1 cellular context compared by ENCODE assay signal in the genomic region with DNA sequence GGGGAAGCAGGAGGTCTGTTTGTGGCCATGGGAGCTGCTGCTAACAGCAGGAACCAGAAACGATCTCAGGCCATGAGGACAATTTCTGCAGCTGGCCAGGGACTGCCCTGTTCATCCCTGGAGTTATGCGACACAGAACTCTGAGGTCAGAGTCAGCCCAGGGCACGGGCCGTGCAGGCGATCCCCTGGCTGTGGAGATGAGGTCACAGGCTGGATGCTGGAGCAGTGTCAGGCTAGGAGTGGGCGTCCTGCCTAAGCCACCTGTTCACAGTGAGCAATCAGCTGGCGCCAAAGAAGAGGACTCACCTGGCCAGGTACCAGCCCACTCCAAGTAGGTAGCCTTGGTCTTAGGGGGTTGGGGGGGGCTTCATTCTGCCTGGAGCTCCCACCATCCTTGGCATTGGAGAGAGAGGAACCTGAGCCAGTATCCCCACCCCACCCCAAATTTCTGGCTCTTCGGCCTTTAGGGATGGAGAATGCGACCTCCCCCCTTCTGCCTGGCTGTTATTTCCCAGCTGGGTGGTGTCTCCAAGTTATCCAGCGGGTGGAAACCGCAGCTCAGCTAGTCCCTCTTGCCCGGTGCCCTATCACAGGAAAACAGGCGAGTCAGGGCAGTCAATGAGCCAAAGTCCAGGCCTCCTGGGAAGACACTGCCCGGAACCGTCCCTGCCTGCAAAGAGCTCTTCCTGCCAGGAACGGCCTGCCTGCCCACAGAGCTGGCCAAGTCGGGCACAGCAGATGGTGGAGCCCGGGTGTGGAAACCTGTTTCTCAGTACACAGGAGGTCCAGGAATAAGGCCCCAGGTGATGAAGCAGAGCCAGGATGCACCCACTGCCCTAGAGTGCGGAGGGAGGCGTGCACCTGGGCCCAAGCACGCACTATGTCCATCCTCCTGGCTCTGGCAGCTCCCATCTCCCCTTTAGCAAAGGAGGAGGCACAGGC.
A peak's percentile ranks its signal among the peaks of the same experiment; 100 is the strongest.
TF ChIP-seq lines count a peak whose summit lies in the region.

No MANE protein-coding gene starts in this region.

TF ChIP-seq in HepG2, 621 proteins besides CTCF, POLR2A, EP300 and RAD21 (continued from another document and continues in another):
- TF ChIP-seq, protein P1, sequence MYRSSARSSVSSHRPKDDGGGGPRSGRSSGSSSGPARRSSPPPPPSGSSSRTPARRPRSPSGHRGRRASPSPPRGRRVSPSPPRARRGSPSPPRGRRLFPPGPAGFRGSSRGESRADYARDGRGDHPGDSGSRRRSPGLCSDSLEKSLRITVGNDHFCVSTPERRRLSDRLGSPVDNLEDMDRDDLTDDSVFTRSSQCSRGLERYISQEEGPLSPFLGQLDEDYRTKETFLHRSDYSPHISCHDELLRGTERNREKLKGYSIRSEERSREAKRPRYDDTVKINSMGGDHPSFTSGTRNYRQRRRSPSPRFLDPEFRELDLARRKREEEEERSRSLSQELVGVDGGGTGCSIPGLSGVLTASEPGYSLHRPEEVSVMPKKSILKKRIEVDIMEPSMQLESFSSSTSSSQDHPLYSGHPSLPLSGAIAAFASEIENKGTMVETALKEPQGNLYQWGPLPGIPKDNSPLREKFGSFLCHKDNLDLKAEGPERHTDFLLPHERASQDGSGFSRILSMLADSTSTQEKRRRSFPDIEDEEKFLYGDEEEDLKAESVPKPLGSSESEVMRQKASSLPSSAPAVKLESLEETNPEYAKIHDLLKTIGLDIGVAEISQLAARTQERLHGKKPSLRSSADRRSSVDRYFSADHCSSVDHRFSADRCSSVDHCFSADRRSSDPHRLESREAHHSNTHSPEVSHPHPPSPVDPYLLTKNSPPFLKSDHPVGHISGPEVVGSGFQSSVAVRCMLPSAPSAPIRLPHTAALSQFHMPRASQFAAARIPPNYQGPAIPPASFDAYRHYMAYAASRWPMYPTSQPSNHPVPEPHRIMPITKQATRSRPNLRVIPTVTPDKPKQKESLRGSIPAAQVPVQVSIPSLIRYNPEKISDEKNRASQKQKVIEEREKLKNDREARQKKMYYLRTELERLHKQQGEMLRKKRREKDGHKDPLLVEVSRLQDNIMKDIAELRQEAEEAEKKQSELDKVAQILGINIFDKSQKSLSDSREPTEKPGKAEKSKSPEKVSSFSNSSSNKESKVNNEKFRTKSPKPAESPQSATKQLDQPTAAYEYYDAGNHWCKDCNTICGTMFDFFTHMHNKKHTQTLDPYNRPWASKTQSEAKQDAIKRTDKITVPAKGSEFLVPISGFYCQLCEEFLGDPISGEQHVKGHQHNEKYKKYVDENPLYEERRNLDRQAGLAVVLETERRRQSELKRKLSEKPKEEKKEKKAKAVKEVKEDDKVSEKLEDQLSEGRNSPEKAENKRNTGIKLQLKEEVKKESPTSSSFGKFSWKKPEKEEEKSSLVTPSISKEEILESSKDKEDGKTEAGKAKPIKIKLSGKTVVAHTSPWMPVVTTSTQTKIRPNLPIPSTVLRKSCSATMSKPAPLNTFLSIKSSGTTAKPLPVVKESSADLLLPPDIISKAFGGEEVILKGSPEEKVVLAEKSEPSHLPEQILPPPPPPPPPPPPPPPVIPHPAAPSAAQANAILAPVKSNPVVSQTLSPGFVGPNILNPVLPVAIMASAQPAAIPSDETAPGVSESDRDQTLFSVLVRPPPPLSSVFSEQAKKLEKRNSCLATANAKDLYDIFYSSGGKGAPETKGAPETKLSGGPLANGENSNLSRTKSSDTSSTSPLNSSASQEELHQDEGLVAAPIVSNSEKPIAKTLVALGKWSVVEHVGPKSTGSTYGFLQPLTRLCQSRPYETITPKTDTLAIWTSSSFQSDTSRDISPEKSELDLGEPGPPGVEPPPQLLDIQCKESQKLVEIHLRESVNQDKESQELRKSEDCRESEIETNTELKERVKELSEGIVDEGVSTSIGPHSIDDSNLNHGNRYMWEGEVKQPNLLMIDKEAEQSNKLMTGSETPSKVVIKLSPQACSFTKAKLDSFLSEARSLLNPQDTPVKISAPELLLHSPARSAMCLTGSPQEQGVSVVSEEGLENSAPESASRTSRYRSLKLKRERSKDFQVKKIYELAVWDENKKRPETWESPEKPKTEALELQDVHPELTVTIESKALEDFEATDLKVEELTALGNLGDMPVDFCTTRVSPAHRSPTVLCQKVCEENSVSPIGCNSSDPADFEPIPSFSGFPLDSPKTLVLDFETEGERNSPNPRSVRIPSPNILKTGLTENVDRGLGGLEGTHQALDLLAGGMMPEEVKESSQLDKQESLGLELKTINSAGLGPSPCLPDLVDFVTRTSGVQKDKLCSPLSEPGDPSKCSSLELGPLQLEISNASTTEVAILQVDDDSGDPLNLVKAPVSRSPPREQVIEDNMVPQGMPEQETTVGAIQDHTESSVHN (CRISPR knock-in tag; IDR thresholded peaks at IDR 0.05), result peak; percentile 21; the same call in 1 of the 2 replicates
- TF ChIP-seq, protein P2, sequence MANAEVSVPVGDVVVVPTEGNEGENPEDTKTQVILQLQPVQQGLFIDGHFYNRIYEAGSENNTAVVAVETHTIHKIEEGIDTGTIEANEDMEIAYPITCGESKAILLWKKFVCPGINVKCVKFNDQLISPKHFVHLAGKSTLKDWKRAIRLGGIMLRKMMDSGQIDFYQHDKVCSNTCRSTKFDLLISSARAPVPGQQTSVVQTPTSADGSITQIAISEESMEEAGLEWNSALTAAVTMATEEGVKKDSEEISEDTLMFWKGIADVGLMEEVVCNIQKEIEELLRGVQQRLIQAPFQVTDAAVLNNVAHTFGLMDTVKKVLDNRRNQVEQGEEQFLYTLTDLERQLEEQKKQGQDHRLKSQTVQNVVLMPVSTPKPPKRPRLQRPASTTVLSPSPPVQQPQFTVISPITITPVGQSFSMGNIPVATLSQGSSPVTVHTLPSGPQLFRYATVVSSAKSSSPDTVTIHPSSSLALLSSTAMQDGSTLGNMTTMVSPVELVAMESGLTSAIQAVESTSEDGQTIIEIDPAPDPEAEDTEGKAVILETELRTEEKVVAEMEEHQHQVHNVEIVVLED (CRISPR knock-in tag; IDR thresholded peaks at IDR 0.05; ENCODE audit: borderline replicate concordance), result no peak; the same call in 1 of the 2 replicates
- TF ChIP-seq, protein P3, sequence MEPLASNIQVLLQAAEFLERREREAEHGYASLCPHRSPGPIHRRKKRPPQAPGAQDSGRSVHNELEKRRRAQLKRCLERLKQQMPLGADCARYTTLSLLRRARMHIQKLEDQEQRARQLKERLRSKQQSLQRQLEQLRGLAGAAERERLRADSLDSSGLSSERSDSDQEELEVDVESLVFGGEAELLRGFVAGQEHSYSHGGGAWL (CRISPR knock-in tag; IDR thresholded peaks at IDR 0.05), result 0 out of 2 replicates have a peak, but pooled peaks have one; percentile 62
- TF ChIP-seq ESRRA (CRISPR knock-in tag; IDR thresholded peaks at IDR 0.05; ENCODE audit: low read depth), result 0 out of 2 replicates have a peak, but pooled peaks have one; percentile 23
- TF ChIP-seq, protein P4, sequence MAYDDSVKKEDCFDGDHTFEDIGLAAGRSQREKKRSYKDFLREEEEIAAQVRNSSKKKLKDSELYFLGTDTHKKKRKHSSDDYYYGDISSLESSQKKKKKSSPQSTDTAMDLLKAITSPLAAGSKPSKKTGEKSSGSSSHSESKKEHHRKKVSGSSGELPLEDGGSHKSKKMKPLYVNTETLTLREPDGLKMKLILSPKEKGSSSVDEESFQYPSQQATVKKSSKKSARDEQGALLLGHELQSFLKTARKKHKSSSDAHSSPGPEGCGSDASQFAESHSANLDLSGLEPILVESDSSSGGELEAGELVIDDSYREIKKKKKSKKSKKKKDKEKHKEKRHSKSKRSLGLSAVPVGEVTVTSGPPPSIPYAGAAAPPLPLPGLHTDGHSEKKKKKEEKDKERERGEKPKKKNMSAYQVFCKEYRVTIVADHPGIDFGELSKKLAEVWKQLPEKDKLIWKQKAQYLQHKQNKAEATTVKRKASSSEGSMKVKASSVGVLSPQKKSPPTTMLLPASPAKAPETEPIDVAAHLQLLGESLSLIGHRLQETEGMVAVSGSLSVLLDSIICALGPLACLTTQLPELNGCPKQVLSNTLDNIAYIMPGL (CRISPR knock-in tag; IDR thresholded peaks at IDR 0.05; ENCODE audit: borderline replicate concordance in 1 of 2, low read depth in 1 of 2), result peak in 1 of 2 experiments; percentile 41; a peak in 1 of 4 replicates
- TF ChIP-seq, protein P5, sequence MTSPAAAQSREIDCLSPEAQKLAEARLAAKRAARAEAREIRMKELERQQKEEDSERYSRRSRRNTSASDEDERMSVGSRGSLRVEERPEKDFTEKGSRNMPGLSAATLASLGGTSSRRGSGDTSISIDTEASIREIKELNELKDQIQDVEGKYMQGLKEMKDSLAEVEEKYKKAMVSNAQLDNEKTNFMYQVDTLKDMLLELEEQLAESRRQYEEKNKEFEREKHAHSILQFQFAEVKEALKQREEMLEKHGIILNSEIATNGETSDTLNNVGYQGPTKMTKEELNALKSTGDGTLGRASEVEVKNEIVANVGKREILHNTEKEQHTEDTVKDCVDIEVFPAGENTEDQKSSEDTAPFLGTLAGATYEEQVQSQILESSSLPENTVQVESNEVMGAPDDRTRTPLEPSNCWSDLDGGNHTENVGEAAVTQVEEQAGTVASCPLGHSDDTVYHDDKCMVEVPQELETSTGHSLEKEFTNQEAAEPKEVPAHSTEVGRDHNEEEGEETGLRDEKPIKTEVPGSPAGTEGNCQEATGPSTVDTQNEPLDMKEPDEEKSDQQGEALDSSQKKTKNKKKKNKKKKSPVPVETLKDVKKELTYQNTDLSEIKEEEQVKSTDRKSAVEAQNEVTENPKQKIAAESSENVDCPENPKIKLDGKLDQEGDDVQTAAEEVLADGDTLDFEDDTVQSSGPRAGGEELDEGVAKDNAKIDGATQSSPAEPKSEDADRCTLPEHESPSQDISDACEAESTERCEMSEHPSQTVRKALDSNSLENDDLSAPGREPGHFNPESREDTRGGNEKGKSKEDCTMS (CRISPR knock-in tag; conservative IDR thresholded peaks at IDR 0.05), result no peak
- 0 out of 2 replicates have a peak, but pooled peaks have one; percentile 40 for TF ChIP-seq ZNF790 (CRISPR knock-in tag; IDR thresholded peaks at IDR 0.05; ENCODE audit: borderline replicate concordance)
- TF ChIP-seq IRF2 (CRISPR knock-in tag; IDR thresholded peaks at IDR 0.05), result 0 out of 2 replicates have a peak, but pooled peaks have one; percentile 15
- TF ChIP-seq, protein P6, sequence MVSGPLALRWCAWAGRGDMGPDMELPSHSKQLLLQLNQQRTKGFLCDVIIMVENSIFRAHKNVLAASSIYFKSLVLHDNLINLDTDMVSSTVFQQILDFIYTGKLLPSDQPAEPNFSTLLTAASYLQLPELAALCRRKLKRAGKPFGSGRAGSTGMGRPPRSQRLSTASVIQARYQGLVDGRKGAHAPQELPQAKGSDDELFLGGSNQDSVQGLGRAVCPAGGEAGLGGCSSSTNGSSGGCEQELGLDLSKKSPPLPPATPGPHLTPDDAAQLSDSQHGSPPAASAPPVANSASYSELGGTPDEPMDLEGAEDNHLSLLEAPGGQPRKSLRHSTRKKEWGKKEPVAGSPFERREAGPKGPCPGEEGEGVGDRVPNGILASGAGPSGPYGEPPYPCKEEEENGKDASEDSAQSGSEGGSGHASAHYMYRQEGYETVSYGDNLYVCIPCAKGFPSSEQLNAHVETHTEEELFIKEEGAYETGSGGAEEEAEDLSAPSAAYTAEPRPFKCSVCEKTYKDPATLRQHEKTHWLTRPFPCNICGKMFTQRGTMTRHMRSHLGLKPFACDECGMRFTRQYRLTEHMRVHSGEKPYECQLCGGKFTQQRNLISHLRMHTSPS (CRISPR knock-in tag; IDR thresholded peaks at IDR 0.05; ENCODE audit: low read depth), result peak; percentile 91
- TF ChIP-seq DR1 (CRISPR knock-in tag; IDR thresholded peaks at IDR 0.05), result peak; percentile 22; the same call in 1 of the 2 replicates
- TF ChIP-seq POGZ (CRISPR knock-in tag; IDR thresholded peaks at IDR 0.05), result no peak; the same call in 1 of the 2 replicates
- TF ChIP-seq AKAP8 (CRISPR knock-in tag; IDR thresholded peaks at IDR 0.05), result no peak
- TF ChIP-seq SOX13 (IDR thresholded peaks at IDR 0.05), result no peak
- no peak for TF ChIP-seq SOX13 (CRISPR knock-in tag; conservative IDR thresholded peaks at IDR 0.05 in 1 of 2, IDR thresholded peaks at IDR 0.05 in 1 of 2)
- TF ChIP-seq, protein P7, sequence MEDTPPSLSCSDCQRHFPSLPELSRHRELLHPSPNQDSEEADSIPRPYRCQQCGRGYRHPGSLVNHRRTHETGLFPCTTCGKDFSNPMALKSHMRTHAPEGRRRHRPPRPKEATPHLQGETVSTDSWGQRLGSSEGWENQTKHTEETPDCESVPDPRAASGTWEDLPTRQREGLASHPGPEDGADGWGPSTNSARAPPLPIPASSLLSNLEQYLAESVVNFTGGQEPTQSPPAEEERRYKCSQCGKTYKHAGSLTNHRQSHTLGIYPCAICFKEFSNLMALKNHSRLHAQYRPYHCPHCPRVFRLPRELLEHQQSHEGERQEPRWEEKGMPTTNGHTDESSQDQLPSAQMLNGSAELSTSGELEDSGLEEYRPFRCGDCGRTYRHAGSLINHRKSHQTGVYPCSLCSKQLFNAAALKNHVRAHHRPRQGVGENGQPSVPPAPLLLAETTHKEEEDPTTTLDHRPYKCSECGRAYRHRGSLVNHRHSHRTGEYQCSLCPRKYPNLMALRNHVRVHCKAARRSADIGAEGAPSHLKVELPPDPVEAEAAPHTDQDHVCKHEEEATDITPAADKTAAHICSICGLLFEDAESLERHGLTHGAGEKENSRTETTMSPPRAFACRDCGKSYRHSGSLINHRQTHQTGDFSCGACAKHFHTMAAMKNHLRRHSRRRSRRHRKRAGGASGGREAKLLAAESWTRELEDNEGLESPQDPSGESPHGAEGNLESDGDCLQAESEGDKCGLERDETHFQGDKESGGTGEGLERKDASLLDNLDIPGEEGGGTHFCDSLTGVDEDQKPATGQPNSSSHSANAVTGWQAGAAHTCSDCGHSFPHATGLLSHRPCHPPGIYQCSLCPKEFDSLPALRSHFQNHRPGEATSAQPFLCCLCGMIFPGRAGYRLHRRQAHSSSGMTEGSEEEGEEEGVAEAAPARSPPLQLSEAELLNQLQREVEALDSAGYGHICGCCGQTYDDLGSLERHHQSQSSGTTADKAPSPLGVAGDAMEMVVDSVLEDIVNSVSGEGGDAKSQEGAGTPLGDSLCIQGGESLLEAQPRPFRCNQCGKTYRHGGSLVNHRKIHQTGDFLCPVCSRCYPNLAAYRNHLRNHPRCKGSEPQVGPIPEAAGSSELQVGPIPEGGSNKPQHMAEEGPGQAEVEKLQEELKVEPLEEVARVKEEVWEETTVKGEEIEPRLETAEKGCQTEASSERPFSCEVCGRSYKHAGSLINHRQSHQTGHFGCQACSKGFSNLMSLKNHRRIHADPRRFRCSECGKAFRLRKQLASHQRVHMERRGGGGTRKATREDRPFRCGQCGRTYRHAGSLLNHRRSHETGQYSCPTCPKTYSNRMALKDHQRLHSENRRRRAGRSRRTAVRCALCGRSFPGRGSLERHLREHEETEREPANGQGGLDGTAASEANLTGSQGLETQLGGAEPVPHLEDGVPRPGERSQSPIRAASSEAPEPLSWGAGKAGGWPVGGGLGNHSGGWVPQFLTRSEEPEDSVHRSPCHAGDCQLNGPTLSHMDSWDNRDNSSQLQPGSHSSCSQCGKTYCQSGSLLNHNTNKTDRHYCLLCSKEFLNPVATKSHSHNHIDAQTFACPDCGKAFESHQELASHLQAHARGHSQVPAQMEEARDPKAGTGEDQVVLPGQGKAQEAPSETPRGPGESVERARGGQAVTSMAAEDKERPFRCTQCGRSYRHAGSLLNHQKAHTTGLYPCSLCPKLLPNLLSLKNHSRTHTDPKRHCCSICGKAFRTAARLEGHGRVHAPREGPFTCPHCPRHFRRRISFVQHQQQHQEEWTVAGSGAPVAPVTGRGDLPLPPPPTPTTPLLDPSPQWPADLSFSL (CRISPR knock-in tag; IDR thresholded peaks at IDR 0.05), result no peak
- TF ChIP-seq FOXP1 (IDR thresholded peaks at IDR 0.05), result no peak
- 0 out of 2 replicates have a peak, but pooled peaks have one; percentile 25 for TF ChIP-seq FOXP1 (CRISPR knock-in tag; IDR thresholded peaks at IDR 0.05)
- no peak for TF ChIP-seq DNMT3B (CRISPR knock-in tag; conservative IDR thresholded peaks at IDR 0.05)
- TF ChIP-seq, protein P8, sequence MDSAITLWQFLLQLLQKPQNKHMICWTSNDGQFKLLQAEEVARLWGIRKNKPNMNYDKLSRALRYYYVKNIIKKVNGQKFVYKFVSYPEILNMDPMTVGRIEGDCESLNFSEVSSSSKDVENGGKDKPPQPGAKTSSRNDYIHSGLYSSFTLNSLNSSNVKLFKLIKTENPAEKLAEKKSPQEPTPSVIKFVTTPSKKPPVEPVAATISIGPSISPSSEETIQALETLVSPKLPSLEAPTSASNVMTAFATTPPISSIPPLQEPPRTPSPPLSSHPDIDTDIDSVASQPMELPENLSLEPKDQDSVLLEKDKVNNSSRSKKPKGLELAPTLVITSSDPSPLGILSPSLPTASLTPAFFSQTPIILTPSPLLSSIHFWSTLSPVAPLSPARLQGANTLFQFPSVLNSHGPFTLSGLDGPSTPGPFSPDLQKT (CRISPR knock-in tag; IDR thresholded peaks at IDR 0.05; ENCODE audit: borderline replicate concordance), result no peak
